ENCODE assay signal across 15 cellular contexts in genomic region chr12:47190905-47191304, GRCh38.
DNase-seq lines count a peak whose midpoint lies in the region; ATAC-seq and TF ChIP-seq lines count a peak whose summit lies in the region.
"Had no signal": no experiment of that assay in that cellular context is flagged by ENCODE, and none has a peak within 500 bp of the region (broad histone marks: within the 10 kb centered on the region; RNA-seq: fewer than 3 reads in every experiment).

No MANE protein-coding gene starts in this region.

- intact Hi-C loops in lower lobe of right lung (cut with DNase I): no loop called here

- no peaks in the 10 kb centered on the region for H3K9me3 ChIP-seq in CD8-positive, alpha-beta memory T cell (ENCODE audit: low read length)
- no peaks in the 10 kb centered on the region for H3K9me3 ChIP-seq in T-helper 17 cell (ENCODE audit: control insufficient read depth, low read length, poor library complexity, severe bottlenecking)
- no peaks in the 10 kb centered on the region for H3K9me3 ChIP-seq in lower lobe of right lung
- H3K9me3 ChIP-seq: esophagus muscularis mucosa, mucosa of descending colon, prostate gland had no signal

- peak overlapping the region; percentile 22 to 90 (median 84) for H3K4me3 Mint-ChIP-seq in CD8-positive, alpha-beta memory T cell
- H3K4me3 Mint-ChIP-seq in GM23338 (no peak overlapping the region), T-helper 17 cell (peak overlapping the region; percentile 67)

- peak overlapping the region; percentile 78; the same call in 1 of the 2 replicates for H2AFZ ChIP-seq in GM23338

- TF ChIP-seq CTCF in GM23338 (conservative IDR thresholded peaks at IDR 0.05; ENCODE audit: low read depth in 2 of 2) (no peak), lower lobe of right lung (IDR thresholded peaks at IDR 0.05) (no peak)

- no peaks in the 10 kb centered on the region for H3K36me3 ChIP-seq in CD8-positive, alpha-beta memory T cell (ENCODE audit: insufficient read depth, low read length)
- H3K36me3 ChIP-seq in GM23338 (ENCODE audit: insufficient read depth) (no peaks in the 10 kb centered on the region), lower lobe of right lung (no peaks in the 10 kb centered on the region)
- H3K36me3 ChIP-seq: esophagus muscularis mucosa, prostate gland had no signal

- H3K36me3 Mint-ChIP-seq in CD8-positive, alpha-beta memory T cell: peaks cover 3 to 41% (median 13%) of the 10 kb centered on the region in 3 donors
- H3K36me3 Mint-ChIP-seq in GM23338 (ENCODE audit: low read depth): no peaks in the 10 kb centered on the region
- H3K36me3 Mint-ChIP-seq in T-helper 17 cell (ENCODE audit: low read depth): peaks cover 9% of the 10 kb centered on the region

- peaks cover 4% of the 10 kb centered on the region; the same call in 1 of the 2 replicates for H3K9me2 ChIP-seq in GM23338 (ENCODE audit: insufficient read depth)

- peaks cover 0 to 2% of the 10 kb centered on the region in 2 donors for H3K27me3 Mint-ChIP-seq in CD8-positive, alpha-beta memory T cell
- H3K27me3 Mint-ChIP-seq in GM23338 (ENCODE audit: insufficient read depth, low read depth, poor library complexity) (peaks cover 11% of the 10 kb centered on the region), T-helper 17 cell (no peaks in the 10 kb centered on the region)

- no peaks in the 10 kb centered on the region for H3K9me3 Mint-ChIP-seq in CD8-positive, alpha-beta memory T cell
- no peaks in the 10 kb centered on the region for H3K9me3 Mint-ChIP-seq in GM23338

- peaks cover 83 to 98% (median 94%) of the 10 kb centered on the region in 3 donors for H3K4me1 Mint-ChIP-seq in CD8-positive, alpha-beta memory T cell
- H3K4me1 Mint-ChIP-seq in GM23338 (peaks cover 46% of the 10 kb centered on the region), T-helper 17 cell (peaks cover 63% of the 10 kb centered on the region)

- H3K4me1 ChIP-seq in CD8-positive, alpha-beta memory T cell (ENCODE audit: insufficient read depth, low read length): peaks cover 87% of the 10 kb centered on the region
- H3K4me1 ChIP-seq in GM23338 (ENCODE audit: insufficient read depth) (peaks cover 5% of the 10 kb centered on the region), lower lobe of right lung (peaks cover 41% of the 10 kb centered on the region)
- H3K4me1 ChIP-seq: prostate gland had no signal

- peak overlapping the region; percentile 93 to 97 (median 96) for H3K27ac Mint-ChIP-seq in CD8-positive, alpha-beta memory T cell
- H3K27ac Mint-ChIP-seq in GM23338: no peak overlapping the region
- H3K27ac Mint-ChIP-seq in T-helper 17 cell: peak overlapping the region; percentile 75

- H3K27me3 ChIP-seq in CD8-positive, alpha-beta memory T cell (ENCODE audit: insufficient read depth, low read length, poor library complexity, severe bottlenecking): no peaks in the 10 kb centered on the region
- H3K27me3 ChIP-seq in GM23338 (ENCODE audit: insufficient read depth): no peaks in the 10 kb centered on the region
- no peaks in the 10 kb centered on the region for H3K27me3 ChIP-seq in lower lobe of right lung (ENCODE audit: low read depth)
- H3K27me3 ChIP-seq: esophagus muscularis mucosa had no signal

- H3F3A ChIP-seq in GM23338 (replicated peaks; ENCODE audit: low read depth): no peaks in the 10 kb centered on the region

- H3K4me2 ChIP-seq in GM23338: no peak overlapping the region

- H3K4me3 ChIP-seq in CD8-positive, alpha-beta memory T cell (ENCODE audit: low read length): no peak overlapping the region
- H3K4me3 ChIP-seq in GM23338 (no peak overlapping the region), lower lobe of right lung (no peak overlapping the region)
- H3K4me3 ChIP-seq: esophagus muscularis mucosa, mucosa of descending colon, prostate gland had no signal

- POLR2A ChIA-PET in CD8-positive, alpha-beta memory T cell (lab: Charles Lee): interaction anchor here (1.3 to 1.8 kb wide), 2 partner anchors 17 to 86 kb away, joined by 3 to 12 read pairs; no protein-coding TSS in a partner anchor

- CTCF ChIA-PET in CD8-positive, alpha-beta memory T cell (lab: Charles Lee): interaction anchor here (4.1 to 4.8 kb wide), 2 partner anchors 21 to 206 kb away, joined by 24 to 31 read pairs; no protein-coding TSS in a partner anchor

- ATAC-seq in GM23338 (no peak), T-helper 17 cell (no peak), lower lobe of right lung (peak in 1 of 2 donors; percentile 39), HG02678 (IDR thresholded peaks at IDR 0.05; ENCODE audit: unreplicated experiment) (no peak)

- DNase-seq in CD8-positive, alpha-beta memory T cell: no peak
- DNase-seq in GM23338 (ENCODE audit: low spot score) (no peak), T-helper 17 cell (no peak), lower lobe of right lung (no peak), OCI-M2 (lab: John Stamatoyannopoulos, UW; ENCODE audit: unreplicated experiment) (no peak), KG1 (lab: John Stamatoyannopoulos, UW) (no peak)
- DNase-seq: activated CD8-positive, alpha-beta memory T cell treated with anti-CD3 and anti-CD28 coated beads, Interleukin-2, amount 50 U/mL, for 48 hours; cerebellar nuclear complex; mucosa of descending colon; NCI-H146; substantia nigra; T1000 had no signal

- H3K79me2 ChIP-seq in GM23338 (replicated peaks; ENCODE audit: insufficient read depth): no peaks in the 10 kb centered on the region

- no peaks in the 10 kb centered on the region for H4K20me1 ChIP-seq in GM23338 (replicated peaks; ENCODE audit: insufficient read depth)

- H3K27ac ChIP-seq in CD8-positive, alpha-beta memory T cell (ENCODE audit: low read depth, low read length): no peak overlapping the region
- H3K27ac ChIP-seq in GM23338 (ENCODE audit: low read depth) (no peak overlapping the region), lower lobe of right lung (peak overlapping the region; percentile 5)
- H3K27ac ChIP-seq: esophagus muscularis mucosa, prostate gland had no signal

TF ChIP-seq in GM23338, 12 proteins besides CTCF, POLR2A, EP300 and RAD21:
- TF ChIP-seq, protein P1, sequence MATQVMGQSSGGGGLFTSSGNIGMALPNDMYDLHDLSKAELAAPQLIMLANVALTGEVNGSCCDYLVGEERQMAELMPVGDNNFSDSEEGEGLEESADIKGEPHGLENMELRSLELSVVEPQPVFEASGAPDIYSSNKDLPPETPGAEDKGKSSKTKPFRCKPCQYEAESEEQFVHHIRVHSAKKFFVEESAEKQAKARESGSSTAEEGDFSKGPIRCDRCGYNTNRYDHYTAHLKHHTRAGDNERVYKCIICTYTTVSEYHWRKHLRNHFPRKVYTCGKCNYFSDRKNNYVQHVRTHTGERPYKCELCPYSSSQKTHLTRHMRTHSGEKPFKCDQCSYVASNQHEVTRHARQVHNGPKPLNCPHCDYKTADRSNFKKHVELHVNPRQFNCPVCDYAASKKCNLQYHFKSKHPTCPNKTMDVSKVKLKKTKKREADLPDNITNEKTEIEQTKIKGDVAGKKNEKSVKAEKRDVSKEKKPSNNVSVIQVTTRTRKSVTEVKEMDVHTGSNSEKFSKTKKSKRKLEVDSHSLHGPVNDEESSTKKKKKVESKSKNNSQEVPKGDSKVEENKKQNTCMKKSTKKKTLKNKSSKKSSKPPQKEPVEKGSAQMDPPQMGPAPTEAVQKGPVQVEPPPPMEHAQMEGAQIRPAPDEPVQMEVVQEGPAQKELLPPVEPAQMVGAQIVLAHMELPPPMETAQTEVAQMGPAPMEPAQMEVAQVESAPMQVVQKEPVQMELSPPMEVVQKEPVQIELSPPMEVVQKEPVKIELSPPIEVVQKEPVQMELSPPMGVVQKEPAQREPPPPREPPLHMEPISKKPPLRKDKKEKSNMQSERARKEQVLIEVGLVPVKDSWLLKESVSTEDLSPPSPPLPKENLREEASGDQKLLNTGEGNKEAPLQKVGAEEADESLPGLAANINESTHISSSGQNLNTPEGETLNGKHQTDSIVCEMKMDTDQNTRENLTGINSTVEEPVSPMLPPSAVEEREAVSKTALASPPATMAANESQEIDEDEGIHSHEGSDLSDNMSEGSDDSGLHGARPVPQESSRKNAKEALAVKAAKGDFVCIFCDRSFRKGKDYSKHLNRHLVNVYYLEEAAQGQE (IDR thresholded peaks at IDR 0.05; ENCODE audit: unreplicated experiment): no peak
- TF ChIP-seq POLR2AphosphoS5 (IDR thresholded peaks at IDR 0.05; ENCODE audit: low read depth): no peak
- TF ChIP-seq CREB1 (CRISPR knock-in tag; IDR thresholded peaks at IDR 0.05; ENCODE audit: low read depth): no peak
- TF ChIP-seq EZH2phosphoT487 (IDR thresholded peaks at IDR 0.05; ENCODE audit: unreplicated experiment): no peak
TF ChIP-seq in GM23338: peak in this region for 0.
